29 cellular contexts compared by ENCODE assay signal in genomic region chr6:34260576-34261267, GRCh38.
"Had no signal": no experiment of that assay in that cellular context is flagged by ENCODE, and none has a peak within 500 bp of the region (broad histone marks: within the 10 kb centered on the region; RNA-seq: fewer than 3 reads in every experiment).

No MANE protein-coding gene starts in this region.

- H3K27ac ChIP-seq: heart left ventricle, left lung, ovary, prostate gland, sigmoid colon, thyroid gland, transverse colon, upper lobe of left lung had no signal

- H3K4me1 ChIP-seq: heart left ventricle, left lung, prostate gland, sigmoid colon, thyroid gland, transverse colon, upper lobe of left lung had no signal

- ATAC-seq: heart left ventricle; left colon; left lung; mucosa of descending colon; naive thymus-derived CD4-positive, alpha-beta T cell; natural killer cell treated with Interleukin-12 subunit alpha and Interleukin-12 subunit beta and Interleukin-15 and Interleukin-18, amount 100 ng/mL, for 72 hours; right cardiac atrium; stimulated activated memory B cell treated with anti-CD40 and anti-IgM and Interleukin-4, amounts not matched to agents 10 μg/mL and 1 μg/mL and 100 μg/mL, for 72 hours; stimulated activated naive CD8-positive, alpha-beta T cell treated with anti-CD3 and anti-CD28 coated beads, Interleukin-15, amount 100 ng/mL, for 72 hours had no signal

- H3K36me3 ChIP-seq: heart left ventricle, left lung, ovary, prostate gland, sigmoid colon, thyroid gland, transverse colon, upper lobe of left lung had no signal

- DNase-seq: heart left ventricle; hypothalamus; immature natural killer cell; kidney; left colon; left lung; mesendoderm; midbrain; mucosa of descending colon; naive thymus-derived CD4-positive, alpha-beta T cell; ovary; retina; right cardiac atrium; sigmoid colon; small intestine; stimulated activated CD4-positive, alpha-beta T cell treated with anti-CD3 and anti-CD28 coated beads, Interleukin-1b, Interleukin-23, amount 100 ng/mL, for 48 hours; stimulated activated CD4-positive, alpha-beta T cell treated with anti-CD3 and anti-CD28 coated beads, Interleukin-2, amount 100 ng/mL, for 48 hours; stimulated activated CD4-positive, alpha-beta T cell treated with anti-CD3 and anti-CD28 coated beads, Interleukin-4, amount 100 ng/mL, for 4 hours; stimulated activated CD8-positive, alpha-beta memory T cell treated with anti-CD3 and anti-CD28 coated beads, Interleukin-4, amount 100 ng/mL, for 48 hours; stimulated activated naive CD4-positive, alpha-beta T cell treated with Interleukin-2 at 50 U/mL for 16 hours; stimulated activated naive CD8-positive, alpha-beta T cell treated with anti-CD3 and anti-CD28 coated beads, Interleukin-15, amount 100 ng/mL, for 72 hours; substantia nigra; thyroid gland; transverse colon; upper lobe of left lung had no signal

- H3K27me3 ChIP-seq: heart left ventricle, left lung, ovary, sigmoid colon, thyroid gland, transverse colon, upper lobe of left lung had no signal

- H3K4me3 ChIP-seq: heart left ventricle, left lung, lung, mucosa of descending colon, ovary, prostate gland, sigmoid colon, thyroid gland, transverse colon, upper lobe of left lung had no signal

- H3K9me3 ChIP-seq: mucosa of descending colon, ovary, prostate gland, sigmoid colon, thyroid gland had no signal
